25 cellular contexts compared by ENCODE assay signal in the genomic region with DNA sequence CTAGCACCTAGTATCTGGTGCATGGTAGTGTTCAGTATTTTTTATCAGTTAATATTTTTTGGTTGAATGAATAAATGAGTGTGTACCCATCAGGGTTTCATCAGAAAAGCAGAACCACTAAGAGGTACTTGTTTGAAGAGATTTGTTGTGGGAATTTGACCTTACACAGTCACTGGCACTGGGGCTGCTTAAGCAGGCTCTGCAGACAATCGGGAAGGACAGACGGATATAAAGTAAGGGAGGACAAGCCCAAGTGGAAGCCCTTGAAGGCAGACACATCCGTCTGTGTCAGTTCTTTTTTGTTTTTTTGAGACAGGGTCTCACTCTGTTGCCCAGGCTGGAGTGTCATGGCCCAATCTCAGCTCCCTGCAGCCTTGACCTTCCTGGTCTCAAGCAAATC. TPM values are rescaled to one million over a fixed set of nuclear protein-coding genes. Genes with fewer than 3 reads are reported as not detected.
"Had no signal": no experiment of that assay in that cellular context is flagged by ENCODE, and none has a peak within 500 bp of the region (broad histone marks: within the 10 kb centered on the region; RNA-seq: fewer than 3 reads in every experiment).

No MANE protein-coding gene starts in this region.

- H3K4me3 ChIP-seq: breast epithelium, SJCRH30 had no signal

- H3K9ac ChIP-seq: SK-N-SH had no signal

- H3K27me3 ChIP-seq: breast epithelium, SJCRH30 had no signal

- H3K9me3 ChIP-seq: breast epithelium, SJCRH30, SK-N-SH had no signal

- H3K36me3 ChIP-seq: breast epithelium had no signal

- ATAC-seq: Right ventricle myocardium inferior had no signal

- H3K27ac ChIP-seq: SJCRH30 had no signal

- DNase-seq: activated B cell treated with CpG ODN at 0.5 μM for 24 hours; activated CD4-positive, alpha-beta memory T cell treated with anti-CD3 and anti-CD28 coated beads, Interleukin-2, amount 10 ng/mL, durations not matched to agents 7 days and 5 days; activated CD4-positive, alpha-beta T cell treated with anti-CD3 and anti-CD28 coated beads, Interleukin-2, amount 10 ng/mL, durations not matched to agents 7 days and 5 days; activated gamma-delta T cell treated with Interleukin-2 at 50 U/mL for 16 hours; activated naive CD4-positive, alpha-beta T cell treated with anti-CD3 and anti-CD28 coated beads, Interleukin-2, amount 10 ng/mL, durations not matched to agents 7 days and 5 days; activated naive CD8-positive, alpha-beta T cell treated with anti-CD3 and anti-CD28 coated beads for 36 hours; activated T-cell treated with anti-CD3 and anti-CD28 coated beads for 4 hours; activated T-cell treated with anti-CD3 and anti-CD28 coated beads, Interleukin-2, amount 50 U/mL, for 48 hours; anterior cingulate cortex; central memory CD4-positive, alpha-beta T cell; Karpas-422; MM.1S; NCI-H1105; NCI-H1436; NCI-H1694 treated with DMSO at 0.1 percent for 48 hours; NCI-H2029 treated with DMSO at 0.1 percent for 48 hours; NCI-H345; NCI-H510A; NCI-H82; SJCRH30; SK-N-SH; T-helper 1 cell had no signal

RNA-seq across cellular contexts. Expression of a gene that starts 38.7 kb away (rescaled TPM):
- total RNA-seq: OCI-LY7 had no signal
